Comparison of ENCODE assay signal across 27 cellular contexts in genomic region chrX:49986058-49986457, GRCh38.
"Had no signal": no experiment of that assay in that cellular context is flagged by ENCODE, and none has a peak within 500 bp of the region (broad histone marks: within the 10 kb centered on the region; RNA-seq: fewer than 3 reads in every experiment).

No MANE protein-coding gene starts in this region.

- H3K36me3 ChIP-seq: neural progenitor cell, ovary, right lobe of liver, sigmoid colon, stomach, thoracic aorta, thyroid gland, tibial nerve, upper lobe of left lung, vagina had no signal

- DNase-seq: naive thymus-derived CD8-positive, alpha-beta T cell; occipital lobe; ovary; posterior cingulate gyrus; psoas muscle; right cardiac atrium; right lobe of liver; sigmoid colon; small intestine; stimulated activated CD4-positive, alpha-beta T cell treated with anti-CD3 and anti-CD28 coated beads, Interleukin-15, amount 100 ng/mL, for 24 hours; stimulated activated CD4-positive, alpha-beta T cell treated with anti-CD3 and anti-CD28 coated beads, Interleukin-2, amount 100 ng/mL, for 24 hours; stimulated activated CD4-positive, alpha-beta T cell treated with anti-CD3 and anti-CD28 coated beads, Interleukin-2, amount 100 ng/mL, for 48 hours; stimulated activated CD4-positive, alpha-beta T cell treated with anti-CD3 and anti-CD28 coated beads, Interleukin-4, amount 100 ng/mL, for 24 hours; stimulated activated naive B cell treated with anti-CD40 and anti-IgM and Interleukin-4, amounts not matched to agents 10 μg/mL and 1 μg/mL and 100 μg/mL, for 72 hours; stimulated activated naive CD4-positive, alpha-beta T cell treated with Interleukin-2 at 50 U/mL for 16 hours; stomach; thyroid gland; upper lobe of left lung had no signal

- H3K27me3 Mint-ChIP-seq: naive thymus-derived CD8-positive, alpha-beta T cell; stimulated activated naive B cell treated with anti-CD40 and anti-IgM and Interleukin-4, amounts not matched to agents 10 μg/mL and 1 μg/mL and 100 μg/mL, for 72 hours; stimulated activated naive CD8-positive, alpha-beta T cell treated with anti-CD3 and anti-CD28 coated beads, Interleukin-15, Interleukin-2, amounts not matched to agents 100 ng/mL and 50 ng/mL, for 24 hours had no signal

- H3K9me3 ChIP-seq: ovary, psoas muscle, right lobe of liver, sigmoid colon, stomach, thoracic aorta, thyroid gland, tibial nerve, upper lobe of left lung, vagina had no signal

- H3K4me3 Mint-ChIP-seq: naive thymus-derived CD8-positive, alpha-beta T cell; natural killer cell treated with Interleukin-12 subunit alpha and Interleukin-12 subunit beta and Interleukin-15 and Interleukin-18, amount 100 ng/mL, for 72 hours; neural progenitor cell; stimulated activated effector memory CD8-positive, alpha-beta T cell treated with anti-CD3 and anti-CD28 coated beads, Interleukin-12 subunit alpha, Interleukin-12 subunit beta, amount 100 ng/mL, for 72 hours; stimulated activated naive B cell treated with anti-CD40 and anti-IgM and Interleukin-4, amounts not matched to agents 10 μg/mL and 1 μg/mL and 100 μg/mL, for 72 hours; stimulated activated naive CD8-positive, alpha-beta T cell treated with anti-CD3 and anti-CD28 coated beads, Interleukin-15, Interleukin-2, amounts not matched to agents 100 ng/mL and 50 ng/mL, for 24 hours had no signal

- H3K4me3 ChIP-seq: neural progenitor cell, ovary, psoas muscle, right lobe of liver, sigmoid colon, stomach, thoracic aorta, thyroid gland, tibial nerve, upper lobe of left lung, vagina had no signal

- H3K9me3 Mint-ChIP-seq: naive thymus-derived CD8-positive, alpha-beta T cell; natural killer cell treated with Interleukin-12 subunit alpha and Interleukin-12 subunit beta and Interleukin-15 and Interleukin-18, amount 100 ng/mL, for 72 hours; stimulated activated effector memory CD8-positive, alpha-beta T cell treated with anti-CD3 and anti-CD28 coated beads, Interleukin-12 subunit alpha, Interleukin-12 subunit beta, amount 100 ng/mL, for 72 hours; stimulated activated naive B cell treated with anti-CD40 and anti-IgM and Interleukin-4, amounts not matched to agents 10 μg/mL and 1 μg/mL and 100 μg/mL, for 72 hours; stimulated activated naive CD8-positive, alpha-beta T cell treated with anti-CD3 and anti-CD28 coated beads, Interleukin-15, Interleukin-2, amounts not matched to agents 100 ng/mL and 50 ng/mL, for 24 hours had no signal

- H3K4me1 ChIP-seq: parathyroid adenoma, psoas muscle, right lobe of liver, stomach, thyroid gland, tibial nerve, upper lobe of left lung, vagina had no signal

- H3K27ac Mint-ChIP-seq: naive thymus-derived CD8-positive, alpha-beta T cell; natural killer cell treated with Interleukin-12 subunit alpha and Interleukin-12 subunit beta and Interleukin-15 and Interleukin-18, amount 100 ng/mL, for 72 hours; neural progenitor cell; progenitor cell of endocrine pancreas; stimulated activated effector memory CD8-positive, alpha-beta T cell treated with anti-CD3 and anti-CD28 coated beads, Interleukin-12 subunit alpha, Interleukin-12 subunit beta, amount 100 ng/mL, for 72 hours; stimulated activated naive B cell treated with anti-CD40 and anti-IgM and Interleukin-4, amounts not matched to agents 10 μg/mL and 1 μg/mL and 100 μg/mL, for 72 hours; stimulated activated naive CD8-positive, alpha-beta T cell treated with anti-CD3 and anti-CD28 coated beads, Interleukin-15, Interleukin-2, amounts not matched to agents 100 ng/mL and 50 ng/mL, for 24 hours had no signal

- H3K4me1 Mint-ChIP-seq: naive thymus-derived CD8-positive, alpha-beta T cell; stimulated activated effector memory CD8-positive, alpha-beta T cell treated with anti-CD3 and anti-CD28 coated beads, Interleukin-12 subunit alpha, Interleukin-12 subunit beta, amount 100 ng/mL, for 72 hours had no signal

- H3K27ac ChIP-seq: neural progenitor cell, ovary, parathyroid adenoma, psoas muscle, right lobe of liver, sigmoid colon, stomach, thoracic aorta, thyroid gland, tibial nerve, upper lobe of left lung, vagina had no signal

- ATAC-seq: naive thymus-derived CD8-positive, alpha-beta T cell; natural killer cell treated with Interleukin-12 subunit alpha and Interleukin-12 subunit beta and Interleukin-15 and Interleukin-18, amount 100 ng/mL, for 72 hours; psoas muscle; right cardiac atrium; right lobe of liver; stimulated activated effector memory CD8-positive, alpha-beta T cell treated with anti-CD3 and anti-CD28 coated beads, Interleukin-12 subunit alpha, Interleukin-12 subunit beta, amount 100 ng/mL, for 72 hours; stimulated activated naive B cell treated with anti-CD40 and anti-IgM and Interleukin-4, amounts not matched to agents 10 μg/mL and 1 μg/mL and 100 μg/mL, for 72 hours had no signal

- H3K36me3 Mint-ChIP-seq: naive thymus-derived CD8-positive, alpha-beta T cell; natural killer cell treated with Interleukin-12 subunit alpha and Interleukin-12 subunit beta and Interleukin-15 and Interleukin-18, amount 100 ng/mL, for 72 hours; neural progenitor cell; stimulated activated effector memory CD8-positive, alpha-beta T cell treated with anti-CD3 and anti-CD28 coated beads, Interleukin-12 subunit alpha, Interleukin-12 subunit beta, amount 100 ng/mL, for 72 hours had no signal
